In the genomic region with DNA sequence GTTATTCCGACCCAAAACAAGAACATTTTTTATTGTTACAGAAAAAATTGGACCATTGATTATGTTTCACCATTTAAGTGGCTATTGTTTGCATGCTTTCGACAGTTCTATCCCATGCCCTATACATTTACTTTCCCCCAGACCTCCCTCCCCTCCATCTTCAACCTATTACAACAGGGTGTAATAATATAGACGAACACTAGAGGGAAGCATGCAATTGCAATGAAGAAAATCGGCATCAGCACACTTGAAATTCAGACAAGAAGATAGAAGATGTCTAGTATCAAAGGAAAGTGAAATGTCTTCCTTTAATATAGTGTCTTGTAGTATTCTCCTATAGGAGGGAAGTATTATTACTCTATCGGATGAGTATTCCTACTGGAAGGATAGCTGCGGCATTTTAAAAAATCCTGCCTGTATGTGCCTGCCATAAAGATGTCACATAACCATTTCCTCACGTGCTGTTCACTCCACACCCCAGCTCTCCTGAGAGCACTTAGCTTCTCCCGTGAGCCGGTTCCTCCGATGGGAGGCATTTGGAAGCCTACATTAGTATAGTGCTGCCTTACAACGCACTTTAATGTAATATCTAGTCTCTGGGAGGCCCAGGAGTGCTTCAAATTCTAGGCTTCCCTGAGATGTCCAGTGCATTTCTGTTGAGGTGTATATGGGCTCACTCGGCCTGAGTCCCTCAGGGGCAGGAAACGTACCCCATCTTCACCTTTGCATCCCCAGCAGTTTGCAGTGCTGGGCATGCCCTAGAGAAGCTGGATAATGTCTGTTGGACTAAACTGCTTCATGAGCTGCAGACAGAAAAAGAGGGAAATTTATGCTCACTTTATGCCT, we compare ENCODE assay signal across 9 cellular contexts. TPM values are rescaled to one million over a fixed set of nuclear protein-coding genes. Genes with fewer than 3 reads are reported as not detected.
DNase-seq lines count a peak whose midpoint lies in the region; ATAC-seq and TF ChIP-seq lines count a peak whose summit lies in the region.
"Had no signal": no experiment of that assay in that cellular context is flagged by ENCODE, and none has a peak within 500 bp of the region (broad histone marks: within the 10 kb centered on the region; RNA-seq: fewer than 3 reads in every experiment).

No MANE protein-coding gene starts in this region.

- H3K27me3 ChIP-seq in Karpas-422 (ENCODE audit: low read length) = no peaks in the 10 kb centered on the region

- H3K9me3 Mint-ChIP-seq in type B pancreatic cell = no peaks in the 10 kb centered on the region

- H3K9me3 ChIP-seq in Karpas-422 (ENCODE audit: low read length) = no peaks in the 10 kb centered on the region

- H3K27me3 Mint-ChIP-seq in type B pancreatic cell = no peaks in the 10 kb centered on the region

- peaks cover 32% of the 10 kb centered on the region for H3K4me1 ChIP-seq in Karpas-422 (ENCODE audit: low read length)

- H3K27ac ChIP-seq in Karpas-422 (ENCODE audit: low read length) = peak overlapping the region; percentile 27; the same call in 1 of the 2 replicates

- no peaks in the 10 kb centered on the region for H3K36me3 ChIP-seq in Karpas-422 (ENCODE audit: insufficient read depth, low read length)

- H3K79me2 ChIP-seq in Karpas-422 (ENCODE audit: low read length) = no peaks in the 10 kb centered on the region

- H3K4me3 ChIP-seq in Karpas-422 (ENCODE audit: low read length) = peak overlapping the region; percentile 4; the same call in 1 of the 2 replicates

- peak; percentile 89 for TF ChIP-seq CTCF in type B pancreatic cell (conservative IDR thresholded peaks at IDR 0.05)

- H3K4me1 Mint-ChIP-seq in type B pancreatic cell (ENCODE audit: unreplicated experiment) = peaks cover 5% of the 10 kb centered on the region

- H3K27ac Mint-ChIP-seq in type B pancreatic cell = no peak overlapping the region

- no peaks in the 10 kb centered on the region for H4K20me1 ChIP-seq in Karpas-422 (ENCODE audit: insufficient read depth, low read depth, low read length)

- H3K36me3 Mint-ChIP-seq in type B pancreatic cell = no peaks in the 10 kb centered on the region

- DNase-seq in DMS79 (lab: John Stamatoyannopoulos, UW) (peak; percentile 35), Karpas-422 (peak; percentile 91), NOMO-1 treated with dmso at 0.1 percent for 144 hours (lab: John Stamatoyannopoulos, UW; ENCODE audit: unreplicated experiment) (peak; percentile 58), left lobe of liver (ENCODE audit: low spot score) (no peak), type B pancreatic cell (ENCODE audit: extremely low spot score, unreplicated experiment) (no peak), activated gamma-delta T cell (lab: John Stamatoyannopoulos, UW) (no peak)
- DNase-seq in central memory CD4-positive, alpha-beta T cell = peak; percentile 67

- peak overlapping the region; percentile 35; the same call in 1 of the 2 replicates for H3K9ac ChIP-seq in Karpas-422 (ENCODE audit: low read length)

- no peak overlapping the region for H3K4me3 Mint-ChIP-seq in type B pancreatic cell

- H3K9me2 ChIP-seq in Karpas-422 (replicated peaks; ENCODE audit: insufficient read depth, low read length) = no peaks in the 10 kb centered on the region

- no peak overlapping the region for H2AFZ ChIP-seq in Karpas-422 (ENCODE audit: low read length)

- H3K4me2 ChIP-seq in Karpas-422 (ENCODE audit: low read depth, low read length, poor library complexity, severe bottlenecking) = peak overlapping the region; percentile 50

- ATAC-seq in GM21526 (IDR thresholded peaks at IDR 0.05; ENCODE audit: low FRiP score, unreplicated experiment) (peak; percentile 77), left lobe of liver (peak; percentile 96)

RNA-seq across cellular contexts. Expression of gene ERICH6, which starts 17.8 kb away (rescaled TPM):
- 0.22 TPM in 1 of 2 replicates, not detected in the other for total RNA-seq in Karpas-422 (2014; rRNA removed; shearing (Covaris generic); ENCODE audit: low replicate concordance)
- total RNA-seq in left lobe of liver (not detected), type B pancreatic cell (ENCODE audit: low replicate concordance) (not detected in 2 replicates)
- total RNA-seq: activated CD8-positive, alpha-beta memory T cell treated with anti-CD3 and anti-CD28 coated beads for 36 hours had no signal

RNA-seq across cellular contexts. Expression of gene SIAH2, which starts 41.5 kb away (rescaled TPM):
- total RNA-seq in Karpas-422 (2014; rRNA removed; shearing (Covaris generic); ENCODE audit: low replicate concordance) = 160 and 323 TPM in 2 replicates
- total RNA-seq in left lobe of liver = 39.5 TPM
- total RNA-seq in type B pancreatic cell (ENCODE audit: low replicate concordance) = 18.2 and 26.6 TPM in 2 replicates

Comparison
In these comparisons a context has a peak if more than half of its experiments do, and no peak if none do; other contexts are left out.
1. DNase-seq: peak in DMS79 (single experiment), Karpas-422 (single experiment), NOMO-1 treated with dmso at 0.1 percent for 144 hours (single experiment) and central memory CD4-positive, alpha-beta T cell (single experiment); none in left lobe of liver (single experiment), type B pancreatic cell (single experiment) and activated gamma-delta T cell (single experiment).